In the genomic region with DNA sequence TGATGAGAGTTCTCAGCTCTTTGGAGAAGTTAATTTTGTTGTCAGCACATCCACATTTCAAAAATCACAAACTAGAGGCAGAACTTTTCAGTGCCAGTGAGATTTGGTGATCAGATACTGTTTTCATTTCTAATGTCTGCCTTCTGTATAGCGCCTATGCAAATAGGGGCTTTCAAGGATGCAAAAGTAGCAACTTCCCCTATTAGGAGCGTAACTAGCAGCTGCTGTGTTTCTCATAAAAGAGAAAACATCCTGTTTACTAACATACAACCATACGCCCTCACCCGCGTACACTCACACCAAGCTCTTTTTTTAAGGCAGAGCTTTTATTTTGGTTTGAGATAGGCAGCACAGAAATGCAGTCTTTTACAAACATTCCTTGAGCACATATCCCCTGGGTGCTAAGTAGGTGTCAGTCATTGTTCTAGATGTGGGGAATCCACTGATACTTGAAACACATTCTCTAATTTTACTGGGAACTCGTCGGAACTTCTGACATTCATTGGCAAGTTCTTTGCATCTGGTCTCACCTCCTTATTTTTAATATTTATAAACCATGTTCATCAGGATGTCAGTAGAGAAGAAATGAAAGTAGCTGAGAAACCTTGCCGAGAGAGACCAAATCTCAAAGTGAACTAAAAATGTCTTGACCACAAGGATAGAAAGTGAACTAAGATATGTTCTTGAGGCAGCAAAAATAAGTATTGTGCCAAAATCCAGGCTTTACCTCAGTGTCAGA, we compare ENCODE assay signal across 12 cellular contexts.
DNase-seq lines count a peak whose midpoint lies in the region; ATAC-seq and TF ChIP-seq lines count a peak whose summit lies in the region.
"Had no signal": no experiment of that assay in that cellular context is flagged by ENCODE, and none has a peak within 500 bp of the region (broad histone marks: within the 10 kb centered on the region; RNA-seq: fewer than 3 reads in every experiment).

No MANE protein-coding gene starts in this region.

- H3K9me2 ChIP-seq in hepatocyte (replicated peaks; ENCODE audit: insufficient read depth), result no peaks in the 10 kb centered on the region

- no peak for DNase-seq in hepatocyte (ENCODE audit: low spot score)
- DNase-seq in tibial nerve (ENCODE audit: low spot score in 2 of 2), result no peak
- no peak for DNase-seq in NCI-H2029 treated with DMSO at 0.1 percent for 48 hours (lab: John Stamatoyannopoulos, UW)
- no peak for DNase-seq in NCI-H345 (lab: John Stamatoyannopoulos, UW)
- DNase-seq: activated CD4-positive, alpha-beta T cell treated with anti-CD3 and anti-CD28 coated beads, Interleukin-2, amount 10 ng/mL, durations not matched to agents 7 days and 5 days; naive thymus-derived CD4-positive, alpha-beta T cell; NCI-H2171 treated with DMSO at 0.1 percent for 48 hours; Right ventricle myocardium superior had no signal

- TF ChIP-seq CTCF in hepatocyte (IDR thresholded peaks at IDR 0.05; ENCODE audit: poor library complexity) (no peak), tibial nerve (IDR thresholded peaks at IDR 0.05) (no peak)

- H3K4me1 ChIP-seq in hepatocyte (ENCODE audit: insufficient read depth), result peaks cover 6% of the 10 kb centered on the region
- H3K4me1 ChIP-seq in tibial nerve, result no peaks in the 10 kb centered on the region

- peak overlapping the region; percentile 46 for H3K4me2 ChIP-seq in hepatocyte

- ATAC-seq in GM18858 (IDR thresholded peaks at IDR 0.05; ENCODE audit: unreplicated experiment) (peak; percentile 79), HG02571 (IDR thresholded peaks at IDR 0.05; ENCODE audit: unreplicated experiment) (peak; percentile 97), HG03558 (IDR thresholded peaks at IDR 0.05; ENCODE audit: extremely low read depth, unreplicated experiment) (peak; percentile 58), HG02610 (IDR thresholded peaks at IDR 0.05; ENCODE audit: unreplicated experiment) (no peak)
- ATAC-seq: naive thymus-derived CD4-positive, alpha-beta T cell had no signal

- no peaks in the 10 kb centered on the region for H4K20me1 ChIP-seq in hepatocyte (ENCODE audit: insufficient read depth, poor library complexity, severe bottlenecking)

- H3K27me3 ChIP-seq in hepatocyte, result no peaks in the 10 kb centered on the region
- no peaks in the 10 kb centered on the region for H3K27me3 ChIP-seq in tibial nerve

- peak overlapping the region; percentile 28 for H3K27ac ChIP-seq in hepatocyte
- H3K27ac ChIP-seq in tibial nerve, result no peak overlapping the region

- H3K36me3 ChIP-seq in hepatocyte (replicated peaks; ENCODE audit: insufficient read depth, low read depth), result no peaks in the 10 kb centered on the region
- H3K36me3 ChIP-seq in tibial nerve, result no peaks in the 10 kb centered on the region

- TF ChIP-seq EP300 in tibial nerve (IDR thresholded peaks at IDR 0.05), result no peak

- no peaks in the 10 kb centered on the region for H3K79me2 ChIP-seq in hepatocyte

- WGBS in hepatocyte (ENCODE audit: low lambda C conversion rate, missing lambda C conversion rate), result 78% methylated on average over 8 of the region's 8 CpGs
- 73 to 81% methylated on average over 8 of the region's 8 CpGs for WGBS in tibial nerve, 2 donors

- no peak overlapping the region for H3K4me3 ChIP-seq in hepatocyte
- H3K4me3 ChIP-seq in tibial nerve, result no peak overlapping the region

- H3K9me3 ChIP-seq in hepatocyte (ENCODE audit: low read depth) (no peaks in the 10 kb centered on the region), tibial nerve (no peaks in the 10 kb centered on the region)

- TF ChIP-seq POLR2A in tibial nerve (IDR thresholded peaks at IDR 0.05), result no peak

- H2AFZ ChIP-seq in hepatocyte, result no peak overlapping the region
